ENCODE assay signal across 2 cellular contexts in the genomic region with DNA sequence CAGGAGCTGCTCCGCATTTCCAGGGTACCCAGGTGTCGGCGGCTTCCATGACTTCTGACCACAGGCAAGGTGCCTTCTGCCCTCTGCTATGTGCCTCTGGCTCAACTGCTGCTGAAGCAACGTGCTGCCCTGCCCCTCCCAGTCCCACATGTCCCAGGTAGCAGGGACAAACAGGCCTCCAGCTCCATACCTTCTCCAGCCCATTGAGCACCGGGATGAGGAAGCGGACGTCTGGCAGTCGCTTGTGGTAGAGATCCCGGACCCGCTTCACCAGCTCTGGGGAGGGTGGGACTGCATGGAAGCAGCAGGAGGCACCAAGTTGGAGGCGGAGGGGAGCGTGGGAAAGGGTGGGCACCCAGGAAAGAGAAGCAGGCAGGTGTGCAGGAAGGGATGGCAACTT.
TF ChIP-seq lines count a peak whose summit lies in the region.

No MANE protein-coding gene starts in this region.

TF ChIP-seq in IMR-90, 13 proteins besides CTCF, POLR2A, EP300 and RAD21:
- TF ChIP-seq MAZ (IDR thresholded peaks at IDR 0.05; ENCODE audit: borderline replicate concordance, low read depth, low read length), result no peak
- TF ChIP-seq CEBPB (IDR thresholded peaks at IDR 0.05; ENCODE audit: low read depth, low read length), result no peak
- no peak for TF ChIP-seq MXI1 (IDR thresholded peaks at IDR 0.05; ENCODE audit: borderline replicate concordance, low read depth, low read length)
- TF ChIP-seq FOS (IDR thresholded peaks at IDR 0.05; ENCODE audit: low read depth, low read length), result no peak
- no peak for TF ChIP-seq RCOR1 (IDR thresholded peaks at IDR 0.05; ENCODE audit: insufficient replicate concordance, low read length)
- TF ChIP-seq MAFK (IDR thresholded peaks at IDR 0.05; ENCODE audit: low read depth, low read length), result no peak
- TF ChIP-seq NFE2L2 (IDR thresholded peaks at IDR 0.05; ENCODE audit: low read depth, low read length), result no peak
- no peak for TF ChIP-seq USF2 (IDR thresholded peaks at IDR 0.05; ENCODE audit: low read depth, low read length)
- TF ChIP-seq, protein P1, sequence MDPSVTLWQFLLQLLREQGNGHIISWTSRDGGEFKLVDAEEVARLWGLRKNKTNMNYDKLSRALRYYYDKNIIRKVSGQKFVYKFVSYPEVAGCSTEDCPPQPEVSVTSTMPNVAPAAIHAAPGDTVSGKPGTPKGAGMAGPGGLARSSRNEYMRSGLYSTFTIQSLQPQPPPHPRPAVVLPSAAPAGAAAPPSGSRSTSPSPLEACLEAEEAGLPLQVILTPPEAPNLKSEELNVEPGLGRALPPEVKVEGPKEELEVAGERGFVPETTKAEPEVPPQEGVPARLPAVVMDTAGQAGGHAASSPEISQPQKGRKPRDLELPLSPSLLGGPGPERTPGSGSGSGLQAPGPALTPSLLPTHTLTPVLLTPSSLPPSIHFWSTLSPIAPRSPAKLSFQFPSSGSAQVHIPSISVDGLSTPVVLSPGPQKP (IDR thresholded peaks at IDR 0.05; ENCODE audit: borderline replicate concordance, low read depth, low read length), result no peak
- TF ChIP-seq CHD1 (IDR thresholded peaks at IDR 0.05; ENCODE audit: low read depth, low read length), result no peak
- TF ChIP-seq SMC3 (IDR thresholded peaks at IDR 0.05; ENCODE audit: low read depth, low read length), result no peak
- no peak for TF ChIP-seq BHLHE40 (IDR thresholded peaks at IDR 0.05; ENCODE audit: low read depth, low read length)
- no peak for TF ChIP-seq RFX5 (IDR thresholded peaks at IDR 0.05; ENCODE audit: low read depth, low read length)
TF ChIP-seq in IMR-90: peak in this region for 0.

TF ChIP-seq in K562, 482 proteins besides CTCF, POLR2A, EP300 and RAD21:
- TF ChIP-seq, protein P2, sequence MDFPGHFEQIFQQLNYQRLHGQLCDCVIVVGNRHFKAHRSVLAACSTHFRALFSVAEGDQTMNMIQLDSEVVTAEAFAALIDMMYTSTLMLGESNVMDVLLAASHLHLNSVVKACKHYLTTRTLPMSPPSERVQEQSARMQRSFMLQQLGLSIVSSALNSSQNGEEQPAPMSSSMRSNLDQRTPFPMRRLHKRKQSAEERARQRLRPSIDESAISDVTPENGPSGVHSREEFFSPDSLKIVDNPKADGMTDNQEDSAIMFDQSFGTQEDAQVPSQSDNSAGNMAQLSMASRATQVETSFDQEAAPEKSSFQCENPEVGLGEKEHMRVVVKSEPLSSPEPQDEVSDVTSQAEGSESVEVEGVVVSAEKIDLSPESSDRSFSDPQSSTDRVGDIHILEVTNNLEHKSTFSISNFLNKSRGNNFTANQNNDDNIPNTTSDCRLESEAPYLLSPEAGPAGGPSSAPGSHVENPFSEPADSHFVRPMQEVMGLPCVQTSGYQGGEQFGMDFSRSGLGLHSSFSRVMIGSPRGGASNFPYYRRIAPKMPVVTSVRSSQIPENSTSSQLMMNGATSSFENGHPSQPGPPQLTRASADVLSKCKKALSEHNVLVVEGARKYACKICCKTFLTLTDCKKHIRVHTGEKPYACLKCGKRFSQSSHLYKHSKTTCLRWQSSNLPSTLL (IDR thresholded peaks at IDR 0.05), result no peak
- TF ChIP-seq POLR2G (IDR thresholded peaks at IDR 0.05; ENCODE audit: low read depth, low read length), result peak; percentile 56; the same call in 1 of the 2 replicates
TF ChIP-seq in K562: peak in this region for 1.
